23 cellular contexts compared by ENCODE assay signal in the genomic region with DNA sequence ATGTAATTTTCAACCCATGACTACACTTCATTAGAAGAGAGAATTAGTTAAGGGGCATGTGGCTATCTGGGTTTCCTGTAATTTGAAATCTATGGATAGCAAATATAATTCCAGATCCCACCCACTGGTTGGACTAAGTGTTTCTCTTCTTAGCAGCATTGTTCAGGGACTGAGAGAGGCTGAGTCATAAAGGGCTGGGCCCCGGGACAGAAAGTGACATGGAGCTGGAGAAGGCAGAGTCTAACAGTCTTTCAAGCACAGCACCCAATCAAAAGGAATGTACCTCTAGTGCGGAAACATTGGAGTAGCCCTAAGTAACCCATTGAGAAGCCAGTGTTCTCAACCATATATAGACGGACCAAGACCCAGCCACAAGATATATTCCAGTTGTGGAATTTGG.
"Had no signal": no experiment of that assay in that cellular context is flagged by ENCODE, and none has a peak within 500 bp of the region (broad histone marks: within the 10 kb centered on the region; RNA-seq: fewer than 3 reads in every experiment).

No MANE protein-coding gene starts in this region.

- H3K4me1 ChIP-seq: SJCRH30 had no signal

- H3K36me3 ChIP-seq: SJCRH30 had no signal

- H3K9me3 ChIP-seq: SJCRH30 had no signal

- ATAC-seq: HepG2, Panc1, PC-3, Right ventricle myocardium inferior, SK-N-SH treated with all-trans-retinoic acid at 6 μM for 48 hours had no signal

- H3K27ac ChIP-seq: RWPE1, SJCRH30 had no signal

- H3K4me3 ChIP-seq: SJCRH30 had no signal

- DNase-seq: IMR-90, Kasumi-1, KG1, MV-4-11, NCI-H1092, NCI-H1105 treated with DMSO at 0.1 percent for 48 hours, NCI-H1417 treated with DMSO at 0.1 percent for 48 hours, NCI-H146, NCI-H1694 treated with DMSO at 0.1 percent for 48 hours, NCI-H1930, NCI-H2081, NCI-H2107, NCI-H2227 treated with DMSO at 0.1 percent for 48 hours, NCI-H526 treated with DMSO at 0.1 percent for 48 hours, NCI-H774, PC-3, SHP77 treated with DMSO at 0.1 percent for 48 hours, SJCRH30 had no signal

- H3K27me3 ChIP-seq: SJCRH30 had no signal
